ENCODE assay signal across 25 cellular contexts in genomic region chr11:69361048-69361447, GRCh38.
A peak's percentile ranks its signal among the peaks of the same experiment; 100 is the strongest.
DNase-seq lines count a peak whose midpoint lies in the region; ATAC-seq and TF ChIP-seq lines count a peak whose summit lies in the region.
"Had no signal": no experiment of that assay in that cellular context is flagged by ENCODE, and none has a peak within 500 bp of the region (broad histone marks: within the 10 kb centered on the region; RNA-seq: fewer than 3 reads in every experiment).

No MANE protein-coding gene starts in this region.

- H3K9me3 Mint-ChIP-seq in activated naive CD4-positive, alpha-beta T cell treated with anti-CD3 and anti-CD28 coated beads, Interleukin-2, amount 10 ng/mL, durations not matched to agents 7 days and 5 days, result peaks cover 6% of the 10 kb centered on the region

- H3K27me3 ChIP-seq in PC-9 (ENCODE audit: insufficient read depth, low read depth) (no peaks in the 10 kb centered on the region), subcutaneous abdominal adipose tissue (ENCODE audit: control insufficient read depth in 5 of 5, insufficient read depth in 4 of 5, low read length in 5 of 5) (no peaks in the 10 kb centered on the region)
- H3K27me3 ChIP-seq: sigmoid colon, uterus had no signal

- H3K9me3 ChIP-seq in PC-9 (ENCODE audit: insufficient read depth, low read depth) (no peaks in the 10 kb centered on the region), subcutaneous abdominal adipose tissue (ENCODE audit: control insufficient read depth in 5 of 5, low read length in 5 of 5) (peaks cover 0 to 11% (median 6%) of the 10 kb centered on the region in 5 donors)

- ATAC-seq in left lobe of liver (peak; percentile 49), HG03175 (IDR thresholded peaks at IDR 0.05; ENCODE audit: unreplicated experiment) (no peak)
- ATAC-seq: activated CD8-positive, alpha-beta T cell treated with anti-CD3 and anti-CD28 coated beads for 36 hours; activated T-cell treated with anti-CD3 and anti-CD28 coated beads, Interleukin-2, amount 50 U/mL, for 72 hours; K562; naive thymus-derived CD4-positive, alpha-beta T cell; WTC11 had no signal

- H3K4me1 ChIP-seq in PC-9 (replicated peaks; ENCODE audit: insufficient read depth), result peaks cover 2% of the 10 kb centered on the region; the same call in 1 of the 2 replicates
- peaks cover 0 to 37% (median 21%) of the 10 kb centered on the region in 5 donors for H3K4me1 ChIP-seq in subcutaneous abdominal adipose tissue (ENCODE audit: control insufficient read depth in 5 of 5, insufficient read depth in 5 of 5, low read length in 5 of 5)
- H3K4me1 ChIP-seq: parathyroid adenoma, sigmoid colon, uterus had no signal

- no peaks in the 10 kb centered on the region for H3K9me2 ChIP-seq in PC-9 (ENCODE audit: insufficient read depth)

- H3K27ac ChIP-seq in PC-9 (peak overlapping the region; percentile 28; the same call in 1 of the 2 replicates), subcutaneous abdominal adipose tissue (ENCODE audit: low read depth, low read length) (peak overlapping the region; percentile 51)
- H3K27ac ChIP-seq: C4-2B, parathyroid adenoma, sigmoid colon, uterus had no signal

- peak; percentile 3 for DNase-seq in activated naive CD4-positive, alpha-beta T cell treated with anti-CD3 and anti-CD28 coated beads, Interleukin-2, amount 10 ng/mL, durations not matched to agents 7 days and 5 days
- no peak for DNase-seq in activated naive CD4-positive, alpha-beta T cell (lab: John Stamatoyannopoulos, UW)
- DNase-seq in PC-9, result no peak
- peak; percentile 72 for DNase-seq in left lobe of liver (ENCODE audit: low spot score)
- no peak for DNase-seq in NCI-H748 treated with DMSO at 0.1 percent for 48 hours (lab: John Stamatoyannopoulos, UW)
- no peak for DNase-seq in ACHN
- DNase-seq: activated CD8-positive, alpha-beta T cell treated with anti-CD3 and anti-CD28 coated beads for 36 hours; activated T-cell treated with anti-CD3 and anti-CD28 coated beads, Interleukin-2, amount 50 U/mL, for 72 hours; DMS 273 treated with DMSO at 0.1 percent for 48 hours; NCI-H1436 treated with DMSO at 0.1 percent for 48 hours; NCI-H524; RPMI8226; sigmoid colon; substantia nigra; uterus had no signal

- no peak overlapping the region for H3K4me2 ChIP-seq in PC-9

- H2AFZ ChIP-seq in PC-9, result no peak overlapping the region
- H2AFZ ChIP-seq: parathyroid adenoma had no signal

- peaks cover 54% of the 10 kb centered on the region for H4K20me1 ChIP-seq in PC-9 (ENCODE audit: insufficient read depth)

- POLR2A ChIA-PET in PC-9 (lab: Charles Lee; ENCODE audit: unreplicated experiment), result interaction anchor here (0.5 to 0.7 kb wide), 3 partner anchors 21 to 82 kb away, joined by 3 read pairs; no protein-coding TSS in a partner anchor

- peak overlapping the region in 2 of 5 donors; percentile 9 to 74 for H3K9ac ChIP-seq in subcutaneous abdominal adipose tissue (ENCODE audit: low read length in 5 of 5)
- H3K9ac ChIP-seq: parathyroid adenoma had no signal

- no peaks in the 10 kb centered on the region for H3K36me3 Mint-ChIP-seq in activated naive CD4-positive, alpha-beta T cell treated with anti-CD3 and anti-CD28 coated beads, Interleukin-2, amount 10 ng/mL, durations not matched to agents 7 days and 5 days
- H3K36me3 Mint-ChIP-seq: brain; naive thymus-derived CD4-positive, alpha-beta T cell had no signal

- no peak overlapping the region for H3K4me3 Mint-ChIP-seq in activated naive CD4-positive, alpha-beta T cell treated with anti-CD3 and anti-CD28 coated beads, Interleukin-2, amount 10 ng/mL, durations not matched to agents 7 days and 5 days
- H3K4me3 Mint-ChIP-seq: activated CD8-positive, alpha-beta T cell treated with anti-CD3 and anti-CD28 coated beads for 36 hours; activated naive CD8-positive, alpha-beta T cell; activated T-cell treated with anti-CD3 and anti-CD28 coated beads, Interleukin-2, amount 50 U/mL, for 72 hours; brain; naive thymus-derived CD4-positive, alpha-beta T cell; T-helper 2 cell treated with Interferon-gamma antibody and Interleukin-4, amounts not matched to agents 5 μg/mL and 100 μg/mL, for 36 hours; WTC11 had no signal

- no peaks in the 10 kb centered on the region for H3K4me1 Mint-ChIP-seq in activated naive CD4-positive, alpha-beta T cell treated with anti-CD3 and anti-CD28 coated beads, Interleukin-2, amount 10 ng/mL, durations not matched to agents 7 days and 5 days
- H3K4me1 Mint-ChIP-seq: brain had no signal

- H3K27me3 Mint-ChIP-seq in activated naive CD4-positive, alpha-beta T cell treated with anti-CD3 and anti-CD28 coated beads, Interleukin-2, amount 10 ng/mL, durations not matched to agents 7 days and 5 days, result peaks cover 4% of the 10 kb centered on the region
- H3K27me3 Mint-ChIP-seq: activated CD8-positive, alpha-beta T cell treated with anti-CD3 and anti-CD28 coated beads for 36 hours; activated naive CD8-positive, alpha-beta T cell; brain had no signal

- intact Hi-C loops in PC-9 (cut with micrococcal nuclease; ENCODE audit: unreplicated experiment), result no loop called here

- no TSS peak for BruUV-seq in PC-9 (replicated peaks; lab: Mats Ljungman, UMichigan)

- in situ Hi-C loops in ACHN (cut with HindIII; ENCODE audit: low pct_ligation_motif_present, low pct_unique_long_range_greater_than_20kb, low sequenced_read_pairs), result no loop called here

- H3K36me3 ChIP-seq in PC-9 (ENCODE audit: low read depth) (peaks cover 36% of the 10 kb centered on the region), subcutaneous abdominal adipose tissue (ENCODE audit: control insufficient read depth in 5 of 5, insufficient read depth in 5 of 5, low read length in 5 of 5) (no peaks in the 10 kb centered on the region)
- H3K36me3 ChIP-seq: sigmoid colon, uterus had no signal

- no peak overlapping the region for H3K4me3 ChIP-seq in PC-9
- H3K4me3 ChIP-seq in subcutaneous abdominal adipose tissue (ENCODE audit: low read depth in 1 of 5, low read length in 5 of 5), result no peak overlapping the region
- H3K4me3 ChIP-seq: K562, sigmoid colon, uterus had no signal

- no peak for TF ChIP-seq CTCF in PC-9 (conservative IDR thresholded peaks at IDR 0.05)

- H3K79me2 ChIP-seq in PC-9 (ENCODE audit: low read depth), result peaks cover 68% of the 10 kb centered on the region
- H3K79me2 ChIP-seq: parathyroid adenoma had no signal

- H3K27ac Mint-ChIP-seq in activated naive CD4-positive, alpha-beta T cell treated with anti-CD3 and anti-CD28 coated beads, Interleukin-2, amount 10 ng/mL, durations not matched to agents 7 days and 5 days, result no peak overlapping the region
- H3K27ac Mint-ChIP-seq: activated CD8-positive, alpha-beta T cell treated with anti-CD3 and anti-CD28 coated beads for 36 hours; activated naive CD8-positive, alpha-beta T cell; activated T-cell treated with anti-CD3 and anti-CD28 coated beads, Interleukin-2, amount 50 U/mL, for 72 hours; naive thymus-derived CD4-positive, alpha-beta T cell; T-helper 2 cell treated with Interferon-gamma antibody and Interleukin-4, amounts not matched to agents 5 μg/mL and 100 μg/mL, for 36 hours; WTC11 had no signal

- peaks cover 83% of the 10 kb centered on the region for H3F3A ChIP-seq in PC-9 (ENCODE audit: insufficient read depth, low read depth)

- CTCF ChIA-PET in activated naive CD4-positive, alpha-beta T cell treated with anti-CD3 and anti-CD28 coated beads, Interleukin-2, amount 10 ng/mL, durations not matched to agents 7 days and 5 days (lab: Charles Lee), result interaction anchor here (0.7 kb wide), 1 partner anchor 39 kb away, joined by 3 read pairs; no protein-coding TSS in a partner anchor
- CTCF ChIA-PET in PC-9 (lab: Charles Lee), result no interaction called here

Comparison
In these comparisons a context has a peak if more than half of its experiments do, and no peak if none do; other contexts are left out.
1. DNase-seq: peak in activated naive CD4-positive, alpha-beta T cell treated with anti-CD3 and anti-CD28 coated beads, Interleukin-2, amount 10 ng/mL, durations not matched to agents 7 days and 5 days (single experiment) and left lobe of liver (single experiment); none in activated naive CD4-positive, alpha-beta T cell (0 of 4), PC-9 (0 of 2), NCI-H748 treated with DMSO at 0.1 percent for 48 hours (single experiment) and ACHN (single experiment).